In genomic region chr4:83552085-83552484, GRCh38 we compare ENCODE assay signal across 16 cellular contexts. TPM values are rescaled to one million over a fixed set of nuclear protein-coding genes. Genes with fewer than 3 reads are reported as not detected.
DNase-seq lines count a peak whose midpoint lies in the region; TF ChIP-seq lines count a peak whose summit lies in the region.
"Had no signal": no experiment of that assay in that cellular context is flagged by ENCODE, and none has a peak within 500 bp of the region (broad histone marks: within the 10 kb centered on the region; RNA-seq: fewer than 3 reads in every experiment).

No MANE protein-coding gene starts in this region.

- no peaks in the 10 kb centered on the region for H4K20me1 ChIP-seq in GM23248 (ENCODE audit: insufficient read depth)

- intact Hi-C loops in colonic mucosa (cut with DNase I): no loop called here

- in situ Hi-C loops in GM23248 (cut with MboI): no loop called here

- H3K36me3 ChIP-seq in GM23248 (ENCODE audit: low read depth) (no peaks in the 10 kb centered on the region), SJSA1 (no peaks in the 10 kb centered on the region), colonic mucosa (no peaks in the 10 kb centered on the region)

- H3K4me3 Mint-ChIP-seq in glutamatergic neuron (ENCODE audit: unreplicated experiment): no peak overlapping the region
- H3K4me3 Mint-ChIP-seq: CD8-positive, alpha-beta T cell; stimulated activated naive B cell treated with anti-CD40 and anti-IgM and Interleukin-4, amounts not matched to agents 10 μg/mL and 1 μg/mL and 100 μg/mL, for 72 hours had no signal

- peaks cover 8% of the 10 kb centered on the region for H3K4me1 Mint-ChIP-seq in glutamatergic neuron (ENCODE audit: low read depth, unreplicated experiment)

- no peaks in the 10 kb centered on the region for H3K36me3 Mint-ChIP-seq in glutamatergic neuron (ENCODE audit: unreplicated experiment)
- H3K36me3 Mint-ChIP-seq: CD8-positive, alpha-beta T cell; stimulated activated naive B cell treated with anti-CD40 and anti-IgM and Interleukin-4, amounts not matched to agents 10 μg/mL and 1 μg/mL and 100 μg/mL, for 72 hours had no signal

- H3K27me3 Mint-ChIP-seq in glutamatergic neuron (ENCODE audit: unreplicated experiment): no peaks in the 10 kb centered on the region

- H3K4me1 ChIP-seq in GM23248 (ENCODE audit: insufficient read depth) (peaks cover 35% of the 10 kb centered on the region), SJSA1 (replicated peaks) (peaks cover 32% of the 10 kb centered on the region), colonic mucosa (no peaks in the 10 kb centered on the region)

- H3K27me3 ChIP-seq in GM23248 (replicated peaks; ENCODE audit: insufficient read depth): no peaks in the 10 kb centered on the region
- no peaks in the 10 kb centered on the region for H3K27me3 ChIP-seq in SJSA1 (replicated peaks)
- no peaks in the 10 kb centered on the region for H3K27me3 ChIP-seq in colonic mucosa

- H3F3A ChIP-seq in GM23248 (ENCODE audit: insufficient read depth): peaks cover 37% of the 10 kb centered on the region

- no peaks in the 10 kb centered on the region for H3K9me3 Mint-ChIP-seq in glutamatergic neuron (ENCODE audit: unreplicated experiment)
- H3K9me3 Mint-ChIP-seq: CD8-positive, alpha-beta T cell; stimulated activated naive B cell treated with anti-CD40 and anti-IgM and Interleukin-4, amounts not matched to agents 10 μg/mL and 1 μg/mL and 100 μg/mL, for 72 hours had no signal

- 2 to 3% methylated on average over 3 of the region's 3 CpGs for WGBS in GM23248 (ENCODE audit: low coverage in 1 of 2, low lambda C conversion rate in 2 of 2, missing lambda C conversion rate in 2 of 2), 2 experiments

- peak overlapping the region; percentile 55 for H3K4me2 ChIP-seq in GM23248 (ENCODE audit: unreplicated experiment)

- H3K4me3 ChIP-seq in AG10803 (ENCODE audit: low read length) (no peak overlapping the region), GM23248 (0 out of 2 replicates have a peak overlapping the region, but pooled peaks have one; percentile 10), SJSA1 (no peak overlapping the region), colonic mucosa (no peak overlapping the region)

- no peaks in the 10 kb centered on the region for H3K9me3 ChIP-seq in GM23248 (ENCODE audit: low read depth)
- no peaks in the 10 kb centered on the region for H3K9me3 ChIP-seq in SJSA1 (replicated peaks)
- H3K9me3 ChIP-seq in colonic mucosa: no peaks in the 10 kb centered on the region

- DNase-seq in AG10803 (ENCODE audit: low read depth) (peak; percentile 83), GM23248 (peak; percentile 95), SJSA1 (ENCODE audit: low read depth in 1 of 2, low spot score in 2 of 2) (peak; percentile 61 to 71), glutamatergic neuron (peak; percentile 30), NCI-H1092 (lab: John Stamatoyannopoulos, UW) (no peak), NCI-H2029 treated with DMSO at 0.1 percent for 48 hours (lab: John Stamatoyannopoulos, UW) (no peak), NCI-H2081 (lab: John Stamatoyannopoulos, UW) (no peak), colonic mucosa (no peak)
- DNase-seq: activated CD4-positive, alpha-beta T cell treated with anti-CD3 and anti-CD28 coated beads, Interleukin-2, amount 50 U/mL, for 48 hours; activated naive CD4-positive, alpha-beta T cell treated with Interleukin-2 at 50 U/mL for 16 hours; CD8-positive, alpha-beta T cell; KBM-7; left colon; NCI-H446 treated with DMSO at 0.1 percent for 48 hours; stimulated activated CD4-positive, alpha-beta T cell treated with anti-CD3 and anti-CD28 coated beads, Interleukin-1b, Interleukin-23, amount 100 ng/mL, for 48 hours; stimulated activated naive B cell treated with anti-CD40 and anti-IgM and Interleukin-4, amounts not matched to agents 10 μg/mL and 1 μg/mL and 100 μg/mL, for 72 hours had no signal

- TF ChIP-seq CTCF in AG10803 (conservative IDR thresholded peaks at IDR 0.05; ENCODE audit: low read length) (no peak), glutamatergic neuron (IDR thresholded peaks at IDR 0.05; ENCODE audit: partially characterized antibody, unreplicated experiment) (no peak), colonic mucosa (IDR thresholded peaks at IDR 0.05) (no peak)

- peak overlapping the region; percentile 65 for H3K9ac ChIP-seq in GM23248
- no peak overlapping the region for H3K9ac ChIP-seq in colonic mucosa (ENCODE audit: low read depth in 2 of 2, low read length in 2 of 2)

- 0 out of 2 replicates have a peak overlapping the region, but pooled peaks have one; percentile 3 for H2AFZ ChIP-seq in GM23248

- H3K27ac ChIP-seq in GM23248: peak overlapping the region; percentile 87
- H3K27ac ChIP-seq in SJSA1: peak overlapping the region; percentile 40
- H3K27ac ChIP-seq in colonic mucosa: no peak overlapping the region

- no peaks in the 10 kb centered on the region for H3K9me2 ChIP-seq in GM23248 (ENCODE audit: insufficient read depth)

- H3K27ac Mint-ChIP-seq in glutamatergic neuron (ENCODE audit: unreplicated experiment): no peak overlapping the region
- H3K27ac Mint-ChIP-seq: CD8-positive, alpha-beta T cell; stimulated activated naive B cell treated with anti-CD40 and anti-IgM and Interleukin-4, amounts not matched to agents 10 μg/mL and 1 μg/mL and 100 μg/mL, for 72 hours had no signal

- H3K79me2 ChIP-seq in GM23248 (ENCODE audit: insufficient read depth): no peaks in the 10 kb centered on the region

RNA-seq across cellular contexts. Expression of gene GPAT3, which starts 16.2 kb away (rescaled TPM):
- total RNA-seq in GM23248 (2014; rRNA removed; shearing (Covaris generic)): 1.7 and 13.8 TPM in 2 replicates
- polyA plus RNA-seq in GM23248 (2016; fragmentation: Nextera tagmentation; extraction: Ambion mirVana): 2.5 and 3.2 TPM in 2 replicates
- total RNA-seq in SJSA1 (2014; rRNA removed; shearing (Covaris generic)): 7.0 and 8.9 TPM in 2 replicates
- total RNA-seq in glutamatergic neuron (ENCODE audit: unreplicated experiment): not detected
- 10 to 100 TPM; 23.5 to 24.3 TPM for total RNA-seq in colonic mucosa

Comparison
In these comparisons a context has a peak if more than half of its experiments do, and no peak if none do; other contexts are left out.
1. DNase-seq: peak in AG10803 (single experiment), GM23248 (single experiment), SJSA1 (2 of 2) and glutamatergic neuron (single experiment); none in NCI-H1092 (single experiment), NCI-H2029 treated with DMSO at 0.1 percent for 48 hours (single experiment), NCI-H2081 (0 of 2) and colonic mucosa (single experiment).